In genomic region chr15:58331562-58331902, GRCh38 we compare ENCODE assay signal across 7 cellular contexts.
DNase-seq lines count a peak whose midpoint lies in the region; ATAC-seq, FAIRE-seq and TF ChIP-seq lines count a peak whose summit lies in the region.

No MANE protein-coding gene starts in this region.

- H3K36me3 ChIP-seq in left ventricle myocardium inferior (no peaks in the 10 kb centered on the region), stomach smooth muscle (ENCODE audit: control insufficient read depth in 2 of 2, insufficient read depth in 2 of 2, low read length in 2 of 2) (no peaks in the 10 kb centered on the region)

- no peaks in the 10 kb centered on the region for H3K36me3 Mint-ChIP-seq in activated CD4-positive, alpha-beta memory T cell treated with anti-CD3 and anti-CD28 coated beads, Interleukin-2, amount 10 ng/mL, durations not matched to agents 7 days and 5 days (ENCODE audit: low read depth)

- H3K9me3 ChIP-seq in left ventricle myocardium inferior (replicated peaks) (peaks cover 9% of the 10 kb centered on the region), stomach smooth muscle (ENCODE audit: control insufficient read depth in 2 of 2, low read length in 2 of 2) (no peaks in the 10 kb centered on the region)

- peaks cover 7% of the 10 kb centered on the region for H3K9me3 Mint-ChIP-seq in activated CD4-positive, alpha-beta memory T cell treated with anti-CD3 and anti-CD28 coated beads, Interleukin-2, amount 10 ng/mL, durations not matched to agents 7 days and 5 days

- H3K9ac ChIP-seq in stomach smooth muscle (ENCODE audit: low read length in 2 of 2): peak overlapping the region in 1 of 2 donors; percentile 18

- H3K4me1 ChIP-seq in left ventricle myocardium inferior (peaks cover 37% of the 10 kb centered on the region), stomach smooth muscle (ENCODE audit: control insufficient read depth, insufficient read depth, low read length) (peaks cover 28% of the 10 kb centered on the region)

- POLR2A ChIA-PET in activated CD4-positive, alpha-beta memory T cell treated with anti-CD3 and anti-CD28 coated beads, Interleukin-2, amount 10 ng/mL, durations not matched to agents 7 days and 5 days (lab: Charles Lee): interaction anchor here (0.8 to 2.1 kb wide), 4 partner anchors 89 to 440 kb away, joined by 3 to 7 read pairs (median 4); partner anchors contain the start of genes ADAM10 and MINDY2

- H3K27ac Mint-ChIP-seq in activated CD4-positive, alpha-beta memory T cell treated with anti-CD3 and anti-CD28 coated beads, Interleukin-2, amount 10 ng/mL, durations not matched to agents 7 days and 5 days: peak overlapping the region; percentile 89

- peaks cover 6% of the 10 kb centered on the region for H3K27me3 Mint-ChIP-seq in activated CD4-positive, alpha-beta memory T cell treated with anti-CD3 and anti-CD28 coated beads, Interleukin-2, amount 10 ng/mL, durations not matched to agents 7 days and 5 days

- H3K4me1 Mint-ChIP-seq in activated CD4-positive, alpha-beta memory T cell treated with anti-CD3 and anti-CD28 coated beads, Interleukin-2, amount 10 ng/mL, durations not matched to agents 7 days and 5 days: peaks cover 40% of the 10 kb centered on the region

- H3K4me3 Mint-ChIP-seq in activated CD4-positive, alpha-beta memory T cell treated with anti-CD3 and anti-CD28 coated beads, Interleukin-2, amount 10 ng/mL, durations not matched to agents 7 days and 5 days: peak overlapping the region; percentile 20

- H3K27ac ChIP-seq in left ventricle myocardium inferior (replicated peaks): peak overlapping the region; percentile 88
- peak overlapping the region; percentile 85 for H3K27ac ChIP-seq in stomach smooth muscle (ENCODE audit: low read length)

- no peak for FAIRE-seq in urothelium cell line (lab: Jason Lieb, UNC)

- ATAC-seq in HG03571 (IDR thresholded peaks at IDR 0.05; ENCODE audit: unreplicated experiment) (peak; percentile 10), GM19324 (IDR thresholded peaks at IDR 0.05; ENCODE audit: low FRiP score, unreplicated experiment) (no peak)

- intact Hi-C loops in left ventricle myocardium inferior (cut with micrococcal nuclease): no loop called here

- no peaks in the 10 kb centered on the region for H3K27me3 ChIP-seq in left ventricle myocardium inferior (ENCODE audit: low read depth)
- no peaks in the 10 kb centered on the region for H3K27me3 ChIP-seq in stomach smooth muscle (ENCODE audit: control insufficient read depth in 1 of 2, insufficient read depth in 2 of 2, low read length in 2 of 2)

- H3K4me3 ChIP-seq in left ventricle myocardium inferior (peak overlapping the region; percentile 29), stomach smooth muscle (ENCODE audit: low read length in 2 of 2) (peak overlapping the region in 1 of 2 donors; percentile 41)

- CTCF ChIA-PET in activated CD4-positive, alpha-beta memory T cell treated with anti-CD3 and anti-CD28 coated beads, Interleukin-2, amount 10 ng/mL, durations not matched to agents 7 days and 5 days (lab: Charles Lee): interaction anchor here (1.0 kb wide), 1 partner anchor 439 kb away, joined by 3 read pairs; the partner anchor contains the start of gene MINDY2

- no peak for DNase-seq in activated CD4-positive, alpha-beta memory T cell treated with anti-CD3 and anti-CD28 coated beads, Interleukin-2, amount 10 ng/mL, durations not matched to agents 7 days and 5 days
- DNase-seq in left ventricle myocardium inferior (no peak), urothelium cell line (ENCODE audit: low spot score) (no peak)
- no peak for DNase-seq in activated CD4-positive, CD25-positive, alpha-beta regulatory T cell treated with anti-CD3 and anti-CD28 coated beads, Interleukin-2, amount 50 U/mL, for 72 hours

- TF ChIP-seq CTCF in left ventricle myocardium inferior (IDR thresholded peaks at IDR 0.05; ENCODE audit: borderline replicate concordance): no peak
